7 cellular contexts compared by ENCODE assay signal in genomic region chr6:16700202-16700997, GRCh38.
DNase-seq lines count a peak whose midpoint lies in the region; ATAC-seq lines count a peak whose summit lies in the region.

No MANE protein-coding gene starts in this region.

- peaks cover 72% of the 10 kb centered on the region for H3K4me1 Mint-ChIP-seq in activated naive CD8-positive, alpha-beta T cell (ENCODE audit: low read depth)

- no peak for ATAC-seq in GM19351 (IDR thresholded peaks at IDR 0.05; ENCODE audit: unreplicated experiment)

- H3K4me3 ChIP-seq in subcutaneous abdominal adipose tissue (ENCODE audit: low read depth in 1 of 5, low read length in 5 of 5), result peak overlapping the region; percentile 64 to 79 (median 74)

- peak overlapping the region; percentile 97 for H3K27ac Mint-ChIP-seq in activated naive CD8-positive, alpha-beta T cell

- peak; percentile 59 for DNase-seq in KBM-7
- no peak for DNase-seq in OCI-M2 (lab: John Stamatoyannopoulos, UW; ENCODE audit: unreplicated experiment)
- DNase-seq in NCI-H1092 treated with DMSO at 0.1 percent for 48 hours (lab: John Stamatoyannopoulos, UW), result no peak

- H3K27ac ChIP-seq in layer of hippocampus (ENCODE audit: low read depth, low read length), result peak overlapping the region; percentile 60
- H3K27ac ChIP-seq in subcutaneous abdominal adipose tissue (ENCODE audit: low read depth, low read length), result peak overlapping the region; percentile 23

- H3K4me3 Mint-ChIP-seq in activated naive CD8-positive, alpha-beta T cell, result peak overlapping the region; percentile 86

- H3K9ac ChIP-seq in subcutaneous abdominal adipose tissue (ENCODE audit: low read length in 5 of 5), result peak overlapping the region; percentile 28 to 78 (median 68)

- no peaks in the 10 kb centered on the region for H3K9me3 ChIP-seq in subcutaneous abdominal adipose tissue (ENCODE audit: control insufficient read depth in 5 of 5, low read length in 5 of 5)

- H3K36me3 ChIP-seq in subcutaneous abdominal adipose tissue (ENCODE audit: control insufficient read depth in 5 of 5, insufficient read depth in 5 of 5, low read length in 5 of 5), result no peaks in the 10 kb centered on the region

- no peaks in the 10 kb centered on the region for H3K27me3 Mint-ChIP-seq in activated naive CD8-positive, alpha-beta T cell

- in situ Hi-C loops in KBM-7 (cut with MboI; ENCODE audit: low pct_unique_long_range_greater_than_20kb, low sequenced_read_pairs), result no loop called here

- peaks cover 2 to 34% (median 28%) of the 10 kb centered on the region in 5 donors for H3K4me1 ChIP-seq in subcutaneous abdominal adipose tissue (ENCODE audit: control insufficient read depth in 5 of 5, insufficient read depth in 5 of 5, low read length in 5 of 5)

- H3K27me3 ChIP-seq in layer of hippocampus (ENCODE audit: control insufficient read depth, insufficient read depth, low read length) (no peaks in the 10 kb centered on the region), subcutaneous abdominal adipose tissue (ENCODE audit: control insufficient read depth in 5 of 5, insufficient read depth in 4 of 5, low read length in 5 of 5) (no peaks in the 10 kb centered on the region)

- H3K36me3 Mint-ChIP-seq in activated naive CD8-positive, alpha-beta T cell, result peaks cover 8% of the 10 kb centered on the region

- no peaks in the 10 kb centered on the region for H3K9me3 Mint-ChIP-seq in activated naive CD8-positive, alpha-beta T cell (ENCODE audit: low read depth)
